8 cellular contexts compared by ENCODE assay signal in the genomic region with DNA sequence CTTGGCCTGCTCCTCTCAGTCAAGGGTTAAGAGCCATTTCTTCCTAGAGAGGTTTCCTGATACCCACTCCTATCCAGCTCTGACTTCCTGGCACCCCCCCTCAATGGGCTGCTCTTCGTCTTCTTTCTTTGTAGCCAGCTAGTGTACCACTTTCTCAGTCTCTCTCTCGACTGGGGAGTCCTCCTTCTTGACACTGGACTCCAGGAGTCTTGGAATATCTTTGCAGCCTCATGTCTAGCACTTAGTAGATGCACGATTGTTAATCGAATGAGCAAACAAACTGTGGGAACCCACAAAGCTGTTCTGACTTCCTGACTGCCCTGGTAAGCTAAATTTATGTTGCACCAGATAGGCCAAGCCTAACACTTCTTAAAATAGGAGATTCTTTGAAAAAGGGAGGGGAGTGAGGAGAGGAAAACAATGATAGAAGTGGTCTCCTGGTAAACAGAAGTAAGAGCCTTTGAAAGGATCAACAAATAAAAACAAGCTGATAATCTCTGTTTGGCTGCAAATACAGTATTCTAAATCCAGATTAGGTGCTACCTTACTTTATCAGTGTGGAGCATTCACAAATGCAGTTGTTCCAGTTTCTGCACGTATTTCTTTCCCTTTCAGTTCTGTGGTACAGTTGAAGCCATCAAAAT.
DNase-seq lines count a peak whose midpoint lies in the region; ATAC-seq and TF ChIP-seq lines count a peak whose summit lies in the region.

No MANE protein-coding gene starts in this region.

- peak overlapping the region; percentile 91 for H3K27ac ChIP-seq in Panc1 (ENCODE audit: low read length)
- H3K27ac ChIP-seq in stomach = peak overlapping the region; percentile 52 to 78 (median 71)

- POLR2A ChIA-PET in Panc1 (lab: Charles Lee) = interaction anchor here (1.1 kb wide), 1 partner anchor 160 kb away, joined by 3 read pairs; a partner anchor contains a TSS

- H3K9me3 ChIP-seq in Panc1 (ENCODE audit: control insufficient read depth, insufficient read depth, low read depth, low read length) (no peaks in the 10 kb centered on the region), stomach (no peaks in the 10 kb centered on the region)

- H3K36me3 ChIP-seq in Panc1 (ENCODE audit: control insufficient read depth, insufficient read depth, low read length) (no peaks in the 10 kb centered on the region), stomach (no peaks in the 10 kb centered on the region)

- TF ChIP-seq POLR2A in stomach (IDR thresholded peaks at IDR 0.05) = no peak

- no peak for TF ChIP-seq EP300 in stomach (IDR thresholded peaks at IDR 0.05)

- H3K4me1 ChIP-seq in Panc1 (ENCODE audit: control insufficient read depth, insufficient read depth, low read length) (peaks cover 48% of the 10 kb centered on the region), stomach (peaks cover 32 to 78% (median 55%) of the 10 kb centered on the region in 4 donors)

- H3K27me3 ChIP-seq in Panc1 (ENCODE audit: control insufficient read depth, insufficient read depth, low read length) (no peaks in the 10 kb centered on the region), stomach (no peaks in the 10 kb centered on the region)

- CTCF ChIA-PET in Panc1 (lab: Charles Lee) = no interaction called here

- TF ChIP-seq CTCF in Panc1 (IDR thresholded peaks at IDR 0.05) (no peak), epithelial cell of esophagus (IDR thresholded peaks at IDR 0.05; ENCODE audit: insufficient read depth, low read depth, low read length, missing control alignments) (no peak), stomach (IDR thresholded peaks at IDR 0.05) (no peak)

- ATAC-seq in Panc1 (peak; percentile 62), GM18873 (IDR thresholded peaks at IDR 0.05; ENCODE audit: low FRiP score, unreplicated experiment) (no peak), HG03442 (IDR thresholded peaks at IDR 0.05; ENCODE audit: unreplicated experiment) (no peak)
- no peak for ATAC-seq in activated CD4-positive, CD25-positive, alpha-beta regulatory T cell treated with anti-CD3 and anti-CD28 coated beads, Interleukin-2, amount 50 U/mL, for 24 hours

- in situ Hi-C loops in Panc1 (cut with HindIII; ENCODE audit: low pct_unique_long_range_greater_than_20kb, low sequenced_read_pairs) = no loop called here

- no TSS peak for BruUV-seq in Panc1 (replicated peaks; lab: Mats Ljungman, UMichigan)

- WGBS in stomach, 5 donors = 6 to 29% (median 19%) methylated on average over 5 of the region's 5 CpGs

- intact Hi-C loops in Panc1 (cut with micrococcal nuclease; ENCODE audit: unreplicated experiment) = loop anchor here (10.0 kb wide), 1 partner anchor 160 kb away; a partner anchor contains a TSS
- intact Hi-C loops in stomach (cut with DNase I; ENCODE audit: low total_unique reads) = no loop called here

- H3K4me3 ChIP-seq in Panc1 (ENCODE audit: low read depth in 2 of 2, low read length in 2 of 2) = peak overlapping the region; percentile 9 to 25; a peak in 3 of 4 replicates
- peak overlapping the region; percentile 1 for H3K4me3 ChIP-seq in epithelial cell of esophagus (ENCODE audit: low read length)
- H3K4me3 ChIP-seq in stomach = no peak overlapping the region

- DNase-seq in NCI-H2227 treated with DMSO at 0.1 percent for 48 hours (lab: John Stamatoyannopoulos, UW) (peak; percentile 5), NCI-H2227 (lab: John Stamatoyannopoulos, UW; ENCODE audit: unreplicated experiment) (no peak), Panc1 (ENCODE audit: low read depth, low spot score) (no peak), epithelial cell of esophagus (ENCODE audit: low read depth) (no peak), stomach (no peak)

Comparison
In these comparisons a context has a peak if more than half of its experiments do, and no peak if none do; other contexts are left out.
1. H3K4me3 ChIP-seq: peak in Panc1 (2 of 2) and epithelial cell of esophagus (single experiment); none in stomach (0 of 4).